26 cellular contexts compared by ENCODE assay signal in genomic region chr5:43168175-43168574, GRCh38. TPM values are rescaled to one million over a fixed set of nuclear protein-coding genes. Genes with fewer than 3 reads are reported as not detected.
A peak's percentile ranks its signal among the peaks of the same experiment; 100 is the strongest.
DNase-seq lines count a peak whose midpoint lies in the region; ATAC-seq, FAIRE-seq and TF ChIP-seq lines count a peak whose summit lies in the region.
"Had no signal": no experiment of that assay in that cellular context is flagged by ENCODE, and none has a peak within 500 bp of the region (broad histone marks: within the 10 kb centered on the region; RNA-seq: fewer than 3 reads in every experiment).

No MANE protein-coding gene starts in this region.

- POLR2A ChIA-PET in CD4-positive, alpha-beta memory T cell (lab: Charles Lee; ENCODE audit: partially characterized antibody) = no interaction called here
- POLR2A ChIA-PET in K562 (lab: Yijun Ruan, JAX) = interaction anchor here (1.0 to 1.8 kb wide), 3 partner anchors 12 to 25 kb away, joined by 3 to 6 read pairs (median 5); no protein-coding TSS in a partner anchor
- POLR2A ChIA-PET in naive thymus-derived CD8-positive, alpha-beta T cell (lab: Charles Lee) = no interaction called here

- no peak for FAIRE-seq in K562 (lab: Jason Lieb, UNC)
- FAIRE-seq: A549, GM12892, H54 had no signal

- 100% methylated on average over 2 of the region's 2 CpGs for WGBS in K562 (ENCODE audit: insufficient coverage, low coverage, missing lambda C conversion rate)

- BruUV-seq in K562 (replicated peaks; lab: Mats Ljungman, UMichigan) = no TSS peak

- TF ChIP-seq EP300 in K562 (IDR thresholded peaks at IDR 0.05; ENCODE audit: low read length) = no peak

- CTCF ChIA-PET in CD4-positive, alpha-beta memory T cell (lab: Charles Lee; ENCODE audit: partially characterized antibody) = no interaction called here
- CTCF ChIA-PET in K562 (lab: Yijun Ruan, JAX; ENCODE audit: low intra/inter-chr PET ratio) = no interaction called here

- ATAC-seq in K562 (no peak), GM18498 (IDR thresholded peaks at IDR 0.05; ENCODE audit: unreplicated experiment) (no peak), HG03354 (IDR thresholded peaks at IDR 0.05; ENCODE audit: poor library complexity, severe bottlenecking, unreplicated experiment) (no peak)
- ATAC-seq in naive thymus-derived CD8-positive, alpha-beta T cell = no peak
- ATAC-seq: A549 had no signal

- H4K20me1 ChIP-seq in K562 (replicated peaks; ENCODE audit: control insufficient read depth, insufficient read depth, low read length) (no peaks in the 10 kb centered on the region), MM.1S (ENCODE audit: insufficient read depth, low read length) (no peaks in the 10 kb centered on the region)

- H3K9me1 ChIP-seq in K562 (ENCODE audit: control insufficient read depth, insufficient read depth, low read length) = no peaks in the 10 kb centered on the region

- H3K4me3 ChIP-seq in CD4-positive, alpha-beta memory T cell (ENCODE audit: low read length in 2 of 2) = no peak overlapping the region
- no peak overlapping the region for H3K4me3 ChIP-seq in K562
- no peak overlapping the region for H3K4me3 ChIP-seq in MM.1S (ENCODE audit: low read length)
- H3K4me3 ChIP-seq: A549, Peyer's patch, SK-N-MC had no signal

- no peak for TF ChIP-seq CTCF in K562 (IDR thresholded peaks at IDR 0.05 in 2 of 3, conservative IDR thresholded peaks at IDR 0.05 in 1 of 3; ENCODE audit: insufficient read depth in 2 of 3, low read depth in 1 of 3, low read length in 3 of 3)
- TF ChIP-seq CTCF in MM.1S (IDR thresholded peaks at IDR 0.05; ENCODE audit: low read length) = no peak

- H3K9ac ChIP-seq in K562 (ENCODE audit: insufficient read depth in 1 of 2, low read depth in 2 of 2, low read length in 2 of 2) = no peak overlapping the region
- H3K9ac ChIP-seq in MM.1S (ENCODE audit: low read length) = no peak overlapping the region

- intact Hi-C loops in CD4-positive, alpha-beta memory T cell (cut with micrococcal nuclease) = no loop called here
- intact Hi-C loops in K562 (cut with micrococcal nuclease) = no loop called here

- no peaks in the 10 kb centered on the region for H3K9me3 ChIP-seq in CD4-positive, alpha-beta memory T cell (ENCODE audit: control insufficient read depth in 1 of 2, low read length in 2 of 2)
- H3K9me3 ChIP-seq in K562 (replicated peaks; ENCODE audit: control insufficient read depth, insufficient read depth, low read depth, low read length) (no peaks in the 10 kb centered on the region), MM.1S (replicated peaks; ENCODE audit: insufficient read depth, low read length) (no peaks in the 10 kb centered on the region)
- H3K9me3 ChIP-seq: A549, Peyer's patch had no signal

- H3K27me3 Mint-ChIP-seq in CD4-positive, alpha-beta memory T cell = no peaks in the 10 kb centered on the region
- H3K27me3 Mint-ChIP-seq in naive thymus-derived CD8-positive, alpha-beta T cell = no peaks in the 10 kb centered on the region

- H3K4me2 ChIP-seq in K562 (ENCODE audit: insufficient read depth, low read length) (no peak overlapping the region), MM.1S (ENCODE audit: low read depth, low read length) (no peak overlapping the region)
- H3K4me2 ChIP-seq: A549 had no signal

- H3K9me3 Mint-ChIP-seq in CD4-positive, alpha-beta memory T cell = no peaks in the 10 kb centered on the region
- no peaks in the 10 kb centered on the region for H3K9me3 Mint-ChIP-seq in naive thymus-derived CD8-positive, alpha-beta T cell

- H3K9me2 ChIP-seq in MM.1S (replicated peaks; ENCODE audit: insufficient read depth, low read length) = no peaks in the 10 kb centered on the region

- H2AFZ ChIP-seq in K562 (ENCODE audit: low read depth, low read length) (no peak overlapping the region), MM.1S (ENCODE audit: low read length) (no peak overlapping the region)

- no peaks in the 10 kb centered on the region for H3K4me1 ChIP-seq in CD4-positive, alpha-beta memory T cell (ENCODE audit: insufficient read depth, low read length)
- H3K4me1 ChIP-seq in K562 (replicated peaks in 1 of 2; ENCODE audit: control insufficient read depth in 2 of 2, insufficient read depth in 2 of 2, low read length in 2 of 2) (no peaks in the 10 kb centered on the region), MM.1S (ENCODE audit: low read length) (no peaks in the 10 kb centered on the region)
- H3K4me1 ChIP-seq: A549, Peyer's patch had no signal

- TF ChIP-seq POLR2A in K562 (conservative IDR thresholded peaks at IDR 0.05) = 0 out of 2 replicates have a peak, but pooled peaks have one; percentile 21

- no peak for TF ChIP-seq RAD21 in K562 (CRISPR knock-in tag; conservative IDR thresholded peaks at IDR 0.05 in 1 of 2, IDR thresholded peaks at IDR 0.05 in 1 of 2)

- H3K4me3 Mint-ChIP-seq in CD4-positive, alpha-beta memory T cell = no peak overlapping the region
- H3K4me3 Mint-ChIP-seq in naive thymus-derived CD8-positive, alpha-beta T cell = no peak overlapping the region

- H3K27ac ChIP-seq in CD4-positive, alpha-beta memory T cell (ENCODE audit: low read depth, low read length) = no peak overlapping the region
- no peak overlapping the region for H3K27ac ChIP-seq in K562 (ENCODE audit: extremely low read depth, low read depth, low read length)
- H3K27ac ChIP-seq in MM.1S (ENCODE audit: low read length) = no peak overlapping the region
- H3K27ac ChIP-seq: A549, Peyer's patch, SK-N-MC had no signal

- no peaks in the 10 kb centered on the region for H3K79me2 ChIP-seq in K562 (ENCODE audit: control insufficient read depth, insufficient read depth, low read length)
- H3K79me2 ChIP-seq in MM.1S (ENCODE audit: low read length) = peaks cover 9% of the 10 kb centered on the region

- H3K27me3 ChIP-seq in CD4-positive, alpha-beta memory T cell (ENCODE audit: insufficient read depth, low read length) = no peaks in the 10 kb centered on the region
- no peaks in the 10 kb centered on the region for H3K27me3 ChIP-seq in K562 (ENCODE audit: control insufficient read depth in 2 of 2, insufficient read depth in 2 of 2, low read length in 2 of 2)
- H3K27me3 ChIP-seq in MM.1S (replicated peaks; ENCODE audit: insufficient read depth, low read length) = no peaks in the 10 kb centered on the region
- H3K27me3 ChIP-seq: Peyer's patch had no signal

- peaks cover 15% of the 10 kb centered on the region for H3K36me3 ChIP-seq in CD4-positive, alpha-beta memory T cell (ENCODE audit: insufficient read depth, low read length)
- H3K36me3 ChIP-seq in K562 (ENCODE audit: control insufficient read depth, insufficient read depth, low read length) (peaks cover 77% of the 10 kb centered on the region), MM.1S (replicated peaks; ENCODE audit: insufficient read depth, low read length) (no peaks in the 10 kb centered on the region)

- no peaks in the 10 kb centered on the region for H3F3A ChIP-seq in MM.1S (ENCODE audit: insufficient read depth, low read length)

- in situ Hi-C loops in K562 (cut with MboI) = no loop called here

- H3K36me3 Mint-ChIP-seq in CD4-positive, alpha-beta memory T cell = peaks cover 56 to 63% of the 10 kb centered on the region in 2 donors
- peaks cover 5 to 79% (median 29%) of the 10 kb centered on the region in 3 donors for H3K36me3 Mint-ChIP-seq in naive thymus-derived CD8-positive, alpha-beta T cell

- no peak for DNase-seq in CD4-positive, alpha-beta memory T cell
- DNase-seq in M059J (ENCODE audit: low read depth) (peak; percentile 9), K562 (ENCODE audit: extremely low read depth in 1 of 4, low spot score in 3 of 4) (no peak), MM.1S (no peak), AG08396 (ENCODE audit: low spot score) (no peak)
- no peak for DNase-seq in naive thymus-derived CD8-positive, alpha-beta T cell
- DNase-seq: C1 segment of cervical spinal cord, DMS153, DND-41, KG1, NCI-H1048, NCI-H1417, NCI-H187, NCI-H2081 treated with DMSO at 0.1 percent for 48 hours, NCI-H2171, NCI-H226, NCI-H510A, NCI-H69, Peyer's patch, SHP77 treated with DMSO at 0.1 percent for 48 hours had no signal

- H3K27ac Mint-ChIP-seq in CD4-positive, alpha-beta memory T cell = peak overlapping the region in 4 of 7 donors; percentile 18 to 85 (median 42)
- H3K27ac Mint-ChIP-seq in naive thymus-derived CD8-positive, alpha-beta T cell = peak overlapping the region in 6 of 10 donors; percentile 0 to 13 (median 8)

- peaks cover 9 to 13% (median 10%) of the 10 kb centered on the region in 4 donors for H3K4me1 Mint-ChIP-seq in CD4-positive, alpha-beta memory T cell
- H3K4me1 Mint-ChIP-seq in naive thymus-derived CD8-positive, alpha-beta T cell = peaks cover 9 to 31% (median 17%) of the 10 kb centered on the region in 4 donors

RNA-seq across cellular contexts. Expression of gene NIM1K, which starts 23.9 kb away (rescaled TPM):
- total RNA-seq in CD4-positive, alpha-beta memory T cell = under 1 TPM; 0.26 to 0.28 TPM
- polyA plus RNA-seq in CD4-positive, alpha-beta memory T cell = under 1 TPM; 0.24 to 0.40 TPM
- 0.07 and 1.1 TPM in 2 replicates for total RNA-seq in M059J (2014; rRNA removed; shearing (Covaris generic))
- 0.12 and 0.14 TPM in 2 replicates for total RNA-seq in K562 (2011; cell fraction: chromatin; rRNA removed; ENCODE audit: low replicate concordance)
- not detected in 2 replicates for total RNA-seq in K562 (2011; cell fraction: nucleolus; rRNA removed)
- total RNA-seq in K562 (2011; cell fraction: nucleoplasm; rRNA removed) = not detected in 2 replicates
- total RNA-seq in K562 (2014; rRNA removed) = 0.04 TPM in 1 of 2 replicates, not detected in the other
- total RNA-seq in K562 (2014; rRNA removed; fragmentation: Illumina TruSeq; extraction: Trizol) = not detected in 2 replicates
- total RNA-seq in K562 (2015; rRNA removed; fragmentation: Illumina TruSeq; extraction: Trizol) = 0.07 and 0.08 TPM in 2 replicates
- total RNA-seq in K562 (2021) = 0.13 and 0.31 TPM in 2 replicates
- 0.04 TPM in 1 of 2 replicates, not detected in the other for polyA plus RNA-seq in K562 (2011; rRNA removed)
- 0.03 TPM in 1 of 2 replicates, not detected in the other for polyA plus RNA-seq in K562 (2011; cell fraction: cytosol; rRNA removed)
- 0.06 and 0.13 TPM in 2 replicates for polyA plus RNA-seq in K562 (2011; cell fraction: nucleus; rRNA removed)
- polyA plus RNA-seq in K562 (2012) = 0.08 TPM in 2 replicates
- polyA plus RNA-seq in K562 (2014; fragmentation: Illumina TruSeq; extraction: Trizol) = 0.04 and 0.09 TPM in 2 replicates
- under 1 TPM in 1 of 2 experiments, not detected in 1; 0.03 TPM for polyA plus RNA-seq in K562 (2014; fragmentation: Nextera tagmentation; extraction: Ambion mirVana)
- 0.34 TPM in 1 of 2 replicates, not detected in the other for polyA plus RNA-seq in K562 (2014; rRNA removed)
- polyA minus RNA-seq in K562 (2011; rRNA and poly(A)+ RNA removed) = 0.09 and 0.21 TPM in 2 replicates
- not detected in 2 replicates for polyA minus RNA-seq in K562 (2011; cell fraction: cytosol; rRNA and poly(A)+ RNA removed)
- 0.13 TPM in 1 of 2 replicates, not detected in the other for polyA minus RNA-seq in K562 (2011; cell fraction: nucleus; rRNA and poly(A)+ RNA removed)
- total RNA-seq in naive thymus-derived CD8-positive, alpha-beta T cell = under 1 TPM; 0.26 to 0.74 TPM
- not detected for polyA plus RNA-seq in naive thymus-derived CD8-positive, alpha-beta T cell
- total RNA-seq: Peyer's patch had no signal

RNA-seq across cellular contexts. Expression of gene ZNF131, which starts 47.5 kb away (rescaled TPM):
- 10 to 100 TPM; 76.5 to 86.9 TPM for total RNA-seq in CD4-positive, alpha-beta memory T cell
- polyA plus RNA-seq in CD4-positive, alpha-beta memory T cell = 10 to 100 TPM; 67.4 to 68.7 TPM
- total RNA-seq in M059J (2014; rRNA removed; shearing (Covaris generic)) = 31.5 and 38.5 TPM in 2 replicates
- total RNA-seq in K562 (2011; cell fraction: chromatin; rRNA removed; ENCODE audit: low replicate concordance) = 95.8 and 263 TPM in 2 replicates
- 66.7 and 82.6 TPM in 2 replicates for total RNA-seq in K562 (2011; cell fraction: nucleolus; rRNA removed)
- total RNA-seq in K562 (2011; cell fraction: nucleoplasm; rRNA removed) = 118 and 141 TPM in 2 replicates
- total RNA-seq in K562 (2014; rRNA removed) (40.8 and 51.1 TPM in 2 replicates), K562 (2014; rRNA removed; fragmentation: Illumina TruSeq; extraction: Trizol) (81.9 and 86.7 TPM in 2 replicates), K562 (2015; rRNA removed; fragmentation: Illumina TruSeq; extraction: Trizol) (81.7 and 87.0 TPM in 2 replicates), K562 (2021) (46.6 and 48.1 TPM in 2 replicates)
- polyA plus RNA-seq in K562 (2011; rRNA removed) (63.3 and 73.0 TPM in 2 replicates), K562 (2014; fragmentation: Illumina TruSeq; extraction: Trizol) (55.8 and 71.9 TPM in 2 replicates), K562 (2014; fragmentation: Nextera tagmentation; extraction: Ambion mirVana) (10 to 100 TPM; 28.5 to 31.7 TPM), K562 (2014; rRNA removed) (51.6 and 55.4 TPM in 2 replicates)
- polyA plus RNA-seq in K562 (2011; cell fraction: cytosol; rRNA removed) = 15.7 and 23.6 TPM in 2 replicates
- polyA plus RNA-seq in K562 (2011; cell fraction: nucleus; rRNA removed) = 53.2 and 74.4 TPM in 2 replicates
- 35.1 and 36.8 TPM in 2 replicates for polyA plus RNA-seq in K562 (2012)
- 108 and 125 TPM in 2 replicates for polyA minus RNA-seq in K562 (2011; rRNA and poly(A)+ RNA removed)
- polyA minus RNA-seq in K562 (2011; cell fraction: cytosol; rRNA and poly(A)+ RNA removed) = 21.7 and 31.6 TPM in 2 replicates
- 52.1 and 77.9 TPM in 2 replicates for polyA minus RNA-seq in K562 (2011; cell fraction: nucleus; rRNA and poly(A)+ RNA removed)
- 10 to 100 TPM; 88.1 to 90.4 TPM for total RNA-seq in naive thymus-derived CD8-positive, alpha-beta T cell
- 10 to 100 TPM; 51.8 to 57.1 (median 55.5) TPM for polyA plus RNA-seq in naive thymus-derived CD8-positive, alpha-beta T cell
